ENCODE assay signal across 13 cellular contexts in genomic region chr3:53174346-53175250, GRCh38. TPM values are rescaled to one million over a fixed set of nuclear protein-coding genes. Genes with fewer than 3 reads are reported as not detected.
A peak's percentile ranks its signal among the peaks of the same experiment; 100 is the strongest.
DNase-seq lines count a peak whose midpoint lies in the region; ATAC-seq, FAIRE-seq and TF ChIP-seq lines count a peak whose summit lies in the region.
"Had no signal": no experiment of that assay in that cellular context is flagged by ENCODE, and none has a peak within 500 bp of the region (broad histone marks: within the 10 kb centered on the region; RNA-seq: fewer than 3 reads in every experiment).

No MANE protein-coding gene starts in this region.

- H3K36me3 ChIP-seq in GM12878 (ENCODE audit: control insufficient read depth in 2 of 2, insufficient read depth in 2 of 2, low read length in 1 of 2), result peaks cover 19 to 49% of the 10 kb centered on the region in 2 experiments; a peak in 3 of 4 replicates
- peaks cover 14% of the 10 kb centered on the region for H3K36me3 ChIP-seq in effector memory CD4-positive, alpha-beta T cell (ENCODE audit: control insufficient read depth, insufficient read depth, low read length)

- DNase-seq in GM12878 (ENCODE audit: low read depth, low spot score) (no peak), NCI-H345 (lab: John Stamatoyannopoulos, UW) (no peak), RWPE1 (ENCODE audit: low spot score) (no peak), NCI-H1436 (lab: John Stamatoyannopoulos, UW) (no peak)
- DNase-seq in effector memory CD4-positive, alpha-beta T cell, result no peak
- DNase-seq: islet precursor cell; NCI-H1417; occipital lobe; PC-3; stimulated activated CD4-positive, alpha-beta T cell treated with anti-CD3 and anti-CD28 coated beads, Interleukin-4, amount 100 ng/mL, for 24 hours had no signal

- peak; percentile 22 for TF ChIP-seq POLR2A in GM12878 (IDR thresholded peaks at IDR 0.05; ENCODE audit: low read depth, low read length)

- RAD21 ChIA-PET in GM12878 (lab: Charles Lee; ENCODE audit: unreplicated experiment), result interaction anchor here (1.2 to 1.8 kb wide), 4 partner anchors 14 to 22 kb away, joined by 3 to 8 read pairs (median 6); no protein-coding TSS in a partner anchor

- H3K4me2 ChIP-seq in GM12878 (ENCODE audit: control insufficient read depth, insufficient read depth), result peak overlapping the region; percentile 84

- SMC1A ChIA-PET in GM12878 (lab: Charles Lee; ENCODE audit: uncharacterized antibody, unreplicated experiment), result interaction anchor here (0.9 to 1.4 kb wide), 4 partner anchors 11 to 22 kb away, joined by 3 to 9 read pairs (median 5); no protein-coding TSS in a partner anchor

- peak; percentile 65 for TF ChIP-seq RAD21 in GM12878 (IDR thresholded peaks at IDR 0.05; ENCODE audit: insufficient read depth, low read depth, low read length)

- intact Hi-C loops in GM12878 (cut with micrococcal nuclease; ENCODE audit: unreplicated experiment), result no loop called here

- CTCF ChIA-PET in GM12878 (lab: Yijun Ruan, JAX) (interaction anchor here (0.7 to 2.5 kb wide), 9 partner anchors 15 to 52 kb away, joined by 3 to 15 read pairs (median 7); no protein-coding TSS in a partner anchor), RWPE1 (lab: Yijun Ruan, JAX) (no interaction called here)

- TF ChIP-seq CTCF in GM12875 (IDR thresholded peaks at IDR 0.05; ENCODE audit: borderline replicate concordance, insufficient read depth, low read depth, low read length) (peak; percentile 54; the same call in 1 of the 2 replicates), GM12878 (IDR thresholded peaks at IDR 0.05 in 2 of 3, conservative IDR thresholded peaks at IDR 0.05 in 1 of 3; ENCODE audit: control insufficient read depth in 2 of 3, extremely low read depth in 1 of 3, insufficient read depth in 1 of 3, low read depth in 3 of 3, low read length in 3 of 3) (peak; percentile 20 to 45 (median 34); a peak in 5 of 6 replicates), RWPE1 (conservative IDR thresholded peaks at IDR 0.05; ENCODE audit: low read depth) (no peak)

- H2AFZ ChIP-seq in GM12878 (ENCODE audit: control insufficient read depth, low read depth, low read length), result no peak overlapping the region

- no peak for TF ChIP-seq EP300 in GM12878 (IDR thresholded peaks at IDR 0.05; ENCODE audit: borderline replicate concordance in 1 of 2, control insufficient read depth in 1 of 2, low read depth in 2 of 2, low read length in 2 of 2)

- no peaks in the 10 kb centered on the region for H3K27me3 ChIP-seq in GM12878 (replicated peaks in 1 of 2; ENCODE audit: control insufficient read depth in 2 of 2, insufficient read depth in 2 of 2, low read length in 1 of 2)
- H3K27me3 ChIP-seq in effector memory CD4-positive, alpha-beta T cell (replicated peaks; ENCODE audit: control insufficient read depth, insufficient read depth, low read length, poor library complexity, severe bottlenecking), result no peaks in the 10 kb centered on the region

- in situ Hi-C loops in GM12878 (cut with MboI), result no loop called here

- peaks cover 85% of the 10 kb centered on the region for H3K79me2 ChIP-seq in GM12878 (ENCODE audit: control insufficient read depth, insufficient read depth, low read length)

- peak; percentile 31 for FAIRE-seq in GM12878 (lab: Jason Lieb, UNC)

- H3K4me1 ChIP-seq in GM12878 (ENCODE audit: control insufficient read depth, insufficient read depth, low read length), result peaks cover 83% of the 10 kb centered on the region
- H3K4me1 ChIP-seq in effector memory CD4-positive, alpha-beta T cell (ENCODE audit: control insufficient read depth, insufficient read depth, low read length, poor library complexity, severe bottlenecking), result no peaks in the 10 kb centered on the region

- POLR2A ChIA-PET in GM12878 (lab: Charles Lee), result interaction anchor here (0.7 to 3.2 kb wide), 4 partner anchors 10 to 20 kb away, joined by 3 to 10 read pairs (median 4); partner anchors contain the start of gene PRKCD
- POLR2A ChIA-PET in RWPE1 (lab: Yijun Ruan, JAX; ENCODE audit: low non-redundant PET), result no interaction called here

- ATAC-seq in GM19468 (IDR thresholded peaks at IDR 0.05; ENCODE audit: extremely low read depth, unreplicated experiment) (peak; percentile 23), HG03025 (IDR thresholded peaks at IDR 0.05; ENCODE audit: low FRiP score, unreplicated experiment) (peak; percentile 50), GM12878 (peak; percentile 36)
- ATAC-seq: PC-3 had no signal

- H3K27ac ChIP-seq in GM12878 (ENCODE audit: control insufficient read depth, insufficient read depth), result peak overlapping the region; percentile 64
- no peak overlapping the region for H3K27ac ChIP-seq in effector memory CD4-positive, alpha-beta T cell (ENCODE audit: insufficient read depth, low read length, poor library complexity, severe bottlenecking)
- no peak overlapping the region for H3K27ac ChIP-seq in RWPE1

- H3K4me3 ChIP-seq in GM12875 (ENCODE audit: low read depth, low read length) (peak overlapping the region; percentile 27), GM12878 (peak overlapping the region; percentile 52)
- no peak overlapping the region for H3K4me3 ChIP-seq in effector memory CD4-positive, alpha-beta T cell (ENCODE audit: insufficient read depth, low read depth, low read length, poor library complexity, severe bottlenecking)

- no TSS peak for BruUV-seq in GM12878 (replicated peaks; lab: Mats Ljungman, UMichigan)

- H3K9ac ChIP-seq in GM12878 (ENCODE audit: control insufficient read depth, insufficient read depth, low read length), result peak overlapping the region; percentile 45

- H4K20me1 ChIP-seq in GM12878 (ENCODE audit: control insufficient read depth, insufficient read depth), result no peaks in the 10 kb centered on the region

- H3K9me3 ChIP-seq in GM12878 (replicated peaks; ENCODE audit: control insufficient read depth, insufficient read depth, low read length), result no peaks in the 10 kb centered on the region
- H3K9me3 ChIP-seq in effector memory CD4-positive, alpha-beta T cell (ENCODE audit: control insufficient read depth, low read length), result no peaks in the 10 kb centered on the region

- 12% methylated on average over 9 of the region's 9 CpGs for WGBS in GM12878 (ENCODE audit: insufficient coverage, insufficient replicate concordance, low lambda C conversion rate, missing lambda C conversion rate)

TF ChIP-seq in GM12878, 131 proteins besides CTCF, POLR2A, EP300 and RAD21 (continues in another document):
- TF ChIP-seq JUNB (IDR thresholded peaks at IDR 0.05), result no peak
- no peak for TF ChIP-seq LARP7 (IDR thresholded peaks at IDR 0.05)
- TF ChIP-seq ZNF207 (IDR thresholded peaks at IDR 0.05; ENCODE audit: borderline replicate concordance), result no peak
- TF ChIP-seq MTA3 (IDR thresholded peaks at IDR 0.05; ENCODE audit: borderline replicate concordance, low read length), result no peak
- TF ChIP-seq IRF4 (IDR thresholded peaks at IDR 0.05; ENCODE audit: low read depth, low read length), result no peak
- TF ChIP-seq POU2F2 (IDR thresholded peaks at IDR 0.05; ENCODE audit: borderline replicate concordance, low read depth, low read length), result peak; percentile 58; the same call in 1 of the 3 replicates
- TF ChIP-seq IKZF1 (conservative IDR thresholded peaks at IDR 0.05), result no peak
- TF ChIP-seq KLF5 (IDR thresholded peaks at IDR 0.05; ENCODE audit: partially characterized antibody), result no peak
- TF ChIP-seq ZNF622 (IDR thresholded peaks at IDR 0.05), result no peak

RNA-seq across cellular contexts. Expression of gene PRKCD, which starts 13.6 kb away (rescaled TPM):
- total RNA-seq in GM12878 (2013; cell fraction: nucleolus; rRNA removed), result 13.2 and 14.9 TPM in 2 replicates
- total RNA-seq in GM12878 (2014; rRNA removed), result 12.5 and 17.3 TPM in 2 replicates
- 28.0 TPM in 2 replicates for total RNA-seq in GM12878 (2014; rRNA removed; fragmentation: Illumina TruSeq; extraction: Trizol)
- total RNA-seq in GM12878 (2021), result 78.3 and 81.7 TPM in 2 replicates
- polyA plus RNA-seq in GM12878 (2011; ENCODE audit: low read depth), result 27.9 TPM
- polyA plus RNA-seq in GM12878 (2011; rRNA removed), result 69.0 and 114 TPM in 2 replicates
- polyA plus RNA-seq in GM12878 (2011; cell fraction: cytosol; rRNA removed), result 110 and 139 TPM in 2 replicates
- polyA plus RNA-seq in GM12878 (2011; cell fraction: nucleus; rRNA removed), result 155 and 176 TPM in 2 replicates
- polyA plus RNA-seq in GM12878 (2012), result 57.8 and 64.6 TPM in 2 replicates
- polyA plus RNA-seq in GM12878 (2014; fragmentation: Illumina TruSeq; extraction: Trizol), result 79.1 and 90.0 TPM in 2 replicates
- 10 to 100 TPM; 13.2 to 22.1 TPM for polyA plus RNA-seq in GM12878 (2014; fragmentation: Nextera tagmentation; extraction: Ambion mirVana)
- 85.7 and 90.7 TPM in 2 replicates for polyA plus RNA-seq in GM12878 (2014; rRNA removed)
- polyA plus RNA-seq in GM12878 (2016; fragmentation: Nextera tagmentation; extraction: Ambion mirVana), result 10 to 100 TPM; 10.0 to 56.8 TPM
- polyA minus RNA-seq in GM12878 (2011; rRNA and poly(A)+ RNA removed), result 123 and 129 TPM in 2 replicates
- 34.2 and 36.8 TPM in 2 replicates for polyA minus RNA-seq in GM12878 (2011; cell fraction: cytosol; rRNA and poly(A)+ RNA removed)
- 40.1 and 59.2 TPM in 2 replicates for polyA minus RNA-seq in GM12878 (2011; cell fraction: nucleus; rRNA and poly(A)+ RNA removed)

RNA-seq across cellular contexts. Expression of gene RFT1, which starts 44.4 kb away (rescaled TPM):
- total RNA-seq in GM12878 (2013; cell fraction: nucleolus; rRNA removed), result 64.3 and 64.9 TPM in 2 replicates
- total RNA-seq in GM12878 (2014; rRNA removed), result 27.5 and 31.1 TPM in 2 replicates
- total RNA-seq in GM12878 (2014; rRNA removed; fragmentation: Illumina TruSeq; extraction: Trizol), result 16.0 and 16.6 TPM in 2 replicates
- total RNA-seq in GM12878 (2021), result 40.3 and 41.3 TPM in 2 replicates
- 8.9 TPM for polyA plus RNA-seq in GM12878 (2011; ENCODE audit: low read depth)
- polyA plus RNA-seq in GM12878 (2011; rRNA removed), result 29.5 and 34.5 TPM in 2 replicates
- 27.7 and 30.4 TPM in 2 replicates for polyA plus RNA-seq in GM12878 (2011; cell fraction: cytosol; rRNA removed)
- 15.8 and 24.1 TPM in 2 replicates for polyA plus RNA-seq in GM12878 (2011; cell fraction: nucleus; rRNA removed)
- 16.6 and 24.6 TPM in 2 replicates for polyA plus RNA-seq in GM12878 (2012)
- 33.3 and 34.5 TPM in 2 replicates for polyA plus RNA-seq in GM12878 (2014; fragmentation: Illumina TruSeq; extraction: Trizol)
- 10 to 100 TPM; 24.7 to 29.0 TPM for polyA plus RNA-seq in GM12878 (2014; fragmentation: Nextera tagmentation; extraction: Ambion mirVana)
- polyA plus RNA-seq in GM12878 (2014; rRNA removed), result 33.5 and 36.0 TPM in 2 replicates
- polyA plus RNA-seq in GM12878 (2016; fragmentation: Nextera tagmentation; extraction: Ambion mirVana), result 10 to 100 TPM; 73.8 to 75.1 TPM
- 41.8 and 52.7 TPM in 2 replicates for polyA minus RNA-seq in GM12878 (2011; rRNA and poly(A)+ RNA removed)
- polyA minus RNA-seq in GM12878 (2011; cell fraction: cytosol; rRNA and poly(A)+ RNA removed), result 11.5 and 13.1 TPM in 2 replicates
- 13.4 and 21.2 TPM in 2 replicates for polyA minus RNA-seq in GM12878 (2011; cell fraction: nucleus; rRNA and poly(A)+ RNA removed)
